Comparison of ENCODE assay signal across 17 cellular contexts in genomic region chr1:100362821-100363466, GRCh38. TPM values are rescaled to one million over a fixed set of nuclear protein-coding genes. Genes with fewer than 3 reads are reported as not detected.
DNase-seq lines count a peak whose midpoint lies in the region; ATAC-seq, FAIRE-seq and TF ChIP-seq lines count a peak whose summit lies in the region.
"Had no signal": no experiment of that assay in that cellular context is flagged by ENCODE, and none has a peak within 500 bp of the region (broad histone marks: within the 10 kb centered on the region; RNA-seq: fewer than 3 reads in every experiment).

No MANE protein-coding gene starts in this region.

- no peak overlapping the region for H3K14ac ChIP-seq in H1 (ENCODE audit: insufficient read length)

- no peaks in the 10 kb centered on the region for H3K27me3 ChIP-seq in H1 (replicated peaks in 1 of 4; ENCODE audit: control insufficient read depth in 3 of 4, extremely low read depth in 1 of 4, insufficient read depth in 3 of 4, low read length in 3 of 4)
- H3K27me3 ChIP-seq in spleen (replicated peaks in 1 of 7), result no peaks in the 10 kb centered on the region
- H3K27me3 ChIP-seq in pancreas, result no peaks in the 10 kb centered on the region
- H3K27me3 ChIP-seq: cardiac muscle cell, gastrocnemius medialis had no signal

- no peak for TF ChIP-seq CTCF in H1 (IDR thresholded peaks at IDR 0.05; ENCODE audit: control extremely low read depth in 1 of 3, insufficient read depth in 1 of 3, low read depth in 1 of 3, low read length in 3 of 3)
- no peak for TF ChIP-seq CTCF in spleen (IDR thresholded peaks at IDR 0.05 in 8 of 11, conservative IDR thresholded peaks at IDR 0.05 in 3 of 11)
- TF ChIP-seq CTCF in pancreas (IDR thresholded peaks at IDR 0.05), result no peak

- no peak for TF ChIP-seq RAD21 in H1 (IDR thresholded peaks at IDR 0.05 in 1 of 2, conservative IDR thresholded peaks at IDR 0.05 in 1 of 2; ENCODE audit: low read depth in 2 of 2, low read length in 2 of 2)

- no peak overlapping the region for H2AK5ac ChIP-seq in H1 (ENCODE audit: low read depth, low read length)

- H3K36me3 ChIP-seq in H1 (ENCODE audit: control insufficient read depth in 2 of 4, insufficient read depth in 4 of 4, low read length in 3 of 4), result no peaks in the 10 kb centered on the region; a peak in 1 of 8 replicates
- peaks cover 0 to 32% (median 0%) of the 10 kb centered on the region in 6 donors for H3K36me3 ChIP-seq in spleen
- no peaks in the 10 kb centered on the region for H3K36me3 ChIP-seq in pancreas
- H3K36me3 ChIP-seq: cardiac muscle cell, gastrocnemius medialis had no signal

- no peaks in the 10 kb centered on the region for H3K27me3 Mint-ChIP-seq in activated naive CD8-positive, alpha-beta T cell
- no peaks in the 10 kb centered on the region for H3K27me3 Mint-ChIP-seq in activated naive CD8-positive, alpha-beta T cell treated with anti-CD3 and anti-CD28 coated beads for 36 hours
- H3K27me3 Mint-ChIP-seq: progenitor cell of endocrine pancreas had no signal

- intact Hi-C loops in spleen (cut with DNase I; ENCODE audit: low total_unique reads), result no loop called here
- intact Hi-C loops in pancreas (cut with DNase I), result no loop called here

- no peak overlapping the region for H4K5ac ChIP-seq in H1 (ENCODE audit: insufficient read length, low read depth, low read length)

- peaks cover 0 to 2% of the 10 kb centered on the region in 2 experiments for H4K20me1 ChIP-seq in H1 (replicated peaks in 1 of 2; ENCODE audit: control insufficient read depth in 1 of 2, insufficient read depth in 2 of 2, low read length in 2 of 2)

- H2BK20ac ChIP-seq in H1 (ENCODE audit: low read length), result no peak overlapping the region

- CTCF ChIA-PET in H1 (lab: Charles Lee; ENCODE audit: partially characterized antibody), result interaction anchor here (1.0 to 1.8 kb wide), 4 partner anchors 10 to 97 kb away, joined by 3 to 6 read pairs (median 4); no protein-coding TSS in a partner anchor

- H4K91ac ChIP-seq in H1 (replicated peaks; ENCODE audit: insufficient read length, low read length), result no peak overlapping the region

- H3K23me2 ChIP-seq in H1 (ENCODE audit: low read depth, low read length), result no peaks in the 10 kb centered on the region

- H3K4me2 ChIP-seq in H1 (ENCODE audit: insufficient read depth in 1 of 2, low read depth in 2 of 2, low read length in 2 of 2), result no peak overlapping the region; a peak in 1 of 4 replicates

- POLR2A ChIA-PET in H1 (lab: Charles Lee; ENCODE audit: partially characterized antibody), result interaction anchor here (0.6 to 2.1 kb wide), 7 partner anchors 8 to 360 kb away, joined by 3 to 33 read pairs (median 4); partner anchors contain the start of genes CDC14A and DBT

- H3K4ac ChIP-seq in H1 (replicated peaks; ENCODE audit: insufficient read length, low read depth, low read length), result no peak overlapping the region

- peak overlapping the region; percentile 43 for H3K27ac Mint-ChIP-seq in activated naive CD8-positive, alpha-beta T cell
- no peak overlapping the region for H3K27ac Mint-ChIP-seq in activated naive CD8-positive, alpha-beta T cell treated with anti-CD3 and anti-CD28 coated beads for 36 hours
- H3K27ac Mint-ChIP-seq: progenitor cell of endocrine pancreas had no signal

- H3K18ac ChIP-seq in H1 (ENCODE audit: extremely low read depth, low read length), result no peak overlapping the region

- H3K4me3 ChIP-seq in H1 (ENCODE audit: extremely low read depth in 1 of 4, insufficient read depth in 2 of 4, low read depth in 3 of 4, low read length in 4 of 4) (no peak overlapping the region), spleen (no peak overlapping the region), pancreas (no peak overlapping the region)
- H3K4me3 ChIP-seq: cardiac muscle cell, gastrocnemius medialis, mucosa of descending colon had no signal

- FAIRE-seq in H1 (lab: Jason Lieb, UNC), result no peak
- FAIRE-seq in pancreas (lab: Jason Lieb, UNC), result no peak

- ATAC-seq in pancreas (no peak), GM19324 (IDR thresholded peaks at IDR 0.05; ENCODE audit: low FRiP score, unreplicated experiment) (no peak)
- ATAC-seq: gastrocnemius medialis, mucosa of descending colon had no signal

- peak overlapping the region; percentile 53; the same call in 1 of the 2 replicates for H2BK5ac ChIP-seq in H1 (ENCODE audit: low read depth, low read length)

- no peak overlapping the region for H2BK15ac ChIP-seq in H1 (ENCODE audit: low read length)

- no peak overlapping the region for H4K8ac ChIP-seq in H1 (ENCODE audit: extremely low read depth, insufficient read depth, low read length)

- TF ChIP-seq EP300 in H1 (IDR thresholded peaks at IDR 0.05; ENCODE audit: borderline replicate concordance in 1 of 2, low read depth in 2 of 2, low read length in 2 of 2), result no peak

- H3K9me3 Mint-ChIP-seq in activated naive CD8-positive, alpha-beta T cell (ENCODE audit: low read depth), result no peaks in the 10 kb centered on the region
- H3K9me3 Mint-ChIP-seq in activated naive CD8-positive, alpha-beta T cell treated with anti-CD3 and anti-CD28 coated beads for 36 hours, result no peaks in the 10 kb centered on the region

- TF ChIP-seq POLR2A in H1 (IDR thresholded peaks at IDR 0.05; ENCODE audit: control extremely low read depth in 1 of 2, low read depth in 2 of 2, low read length in 2 of 2), result peak in 1 of 2 experiments; percentile 62; a peak in 2 of 3 replicates
- no peak for TF ChIP-seq POLR2A in spleen (IDR thresholded peaks at IDR 0.05)

- peaks cover 78% of the 10 kb centered on the region for H3K4me1 Mint-ChIP-seq in activated naive CD8-positive, alpha-beta T cell (ENCODE audit: low read depth)
- H3K4me1 Mint-ChIP-seq in activated naive CD8-positive, alpha-beta T cell treated with anti-CD3 and anti-CD28 coated beads for 36 hours, result peaks cover 56% of the 10 kb centered on the region

- H3K36me3 Mint-ChIP-seq in activated naive CD8-positive, alpha-beta T cell, result peaks cover 15% of the 10 kb centered on the region
- peaks cover 41% of the 10 kb centered on the region for H3K36me3 Mint-ChIP-seq in activated naive CD8-positive, alpha-beta T cell treated with anti-CD3 and anti-CD28 coated beads for 36 hours

- H2AFZ ChIP-seq in H1 (ENCODE audit: low read length), result no peak overlapping the region

- H3K79me1 ChIP-seq in H1 (ENCODE audit: low read depth, low read length), result peaks cover 3% of the 10 kb centered on the region

- H2BK120ac ChIP-seq in H1 (replicated peaks; ENCODE audit: low read depth, low read length), result no peak overlapping the region

- H3K23ac ChIP-seq in H1 (ENCODE audit: insufficient read length), result no peak overlapping the region

- H3K9ac ChIP-seq in H1 (replicated peaks in 1 of 4; ENCODE audit: extremely low read depth in 1 of 4, low read depth in 3 of 4, low read length in 3 of 4), result no peak overlapping the region

- H3K9me3 ChIP-seq in H1 (ENCODE audit: insufficient read depth in 2 of 2, low read depth in 1 of 2, low read length in 1 of 2), result no peaks in the 10 kb centered on the region
- H3K9me3 ChIP-seq in spleen, result no peaks in the 10 kb centered on the region
- H3K9me3 ChIP-seq in pancreas, result no peaks in the 10 kb centered on the region
- H3K9me3 ChIP-seq: gastrocnemius medialis, mucosa of descending colon had no signal

- WGBS in H1 (ENCODE audit: extremely low coverage in 1 of 2, insufficient coverage in 1 of 2, insufficient read length in 1 of 2, insufficient replicate concordance in 2 of 2, low coverage in 1 of 2, low lambda C conversion rate in 2 of 2, missing lambda C conversion rate in 1 of 2), 2 experiments, result 88% methylated on average over 16 of the region's 16 CpGs; no CpG with 5 or more reads in 1 of the 2 experiments
- 89 to 97% (median 96%) methylated on average over 16 of the region's 16 CpGs for WGBS in spleen, 5 donors
- WGBS in pancreas, 2 donors, result 93 to 97% methylated on average over 16 of the region's 16 CpGs

- no peak overlapping the region for H2BK12ac ChIP-seq in H1 (ENCODE audit: low read depth, low read length)

- H3K4me1 ChIP-seq in H1 (replicated peaks in 1 of 4; ENCODE audit: control insufficient read depth in 3 of 4, insufficient read depth in 4 of 4, low read length in 3 of 4) (peaks cover 2 to 6% (median 5%) of the 10 kb centered on the region in 4 experiments; a peak in 5 of 7 replicates), spleen (peaks cover 12 to 64% (median 42%) of the 10 kb centered on the region in 6 donors), pancreas (no peaks in the 10 kb centered on the region)

- no peak overlapping the region for H3K56ac ChIP-seq in H1 (replicated peaks; ENCODE audit: insufficient read length, low read depth, low read length)

- H3K79me2 ChIP-seq in H1 (ENCODE audit: control insufficient read depth in 1 of 2, insufficient read depth in 2 of 2, low read length in 2 of 2), result peaks cover 0 to 64% of the 10 kb centered on the region in 2 experiments; a peak in 2 of 4 replicates

- no peak for DNase-seq in activated naive CD8-positive, alpha-beta T cell treated with anti-CD3 and anti-CD28 coated beads for 36 hours
- peak; percentile 23 for DNase-seq in NCI-H526 treated with DMSO at 0.1 percent for 48 hours (lab: John Stamatoyannopoulos, UW)
- no peak for DNase-seq in H1 (ENCODE audit: low read depth in 1 of 2, low spot score in 2 of 2)
- DNase-seq in GDM1 (lab: John Stamatoyannopoulos, UW), result no peak
- DNase-seq in spleen, result no peak
- DNase-seq in pancreas, result no peak
- DNase-seq: activated CD4-positive, alpha-beta T cell treated with anti-CD3 and anti-CD28 coated beads for 4 hours; EL; gastrocnemius medialis; GOT3; mucosa of descending colon; NCI-H226; stimulated activated CD8-positive, alpha-beta memory T cell treated with anti-CD3 and anti-CD28 coated beads, Interleukin-4, amount 100 ng/mL, for 48 hours had no signal

- H3K27ac ChIP-seq in H1 (ENCODE audit: low read depth, low read length) (no peak overlapping the region), spleen (no peak overlapping the region), pancreas (no peak overlapping the region)
- H3K27ac ChIP-seq: cardiac muscle cell, gastrocnemius medialis had no signal

- H3K4me3 Mint-ChIP-seq in activated naive CD8-positive, alpha-beta T cell, result no peak overlapping the region
- no peak overlapping the region for H3K4me3 Mint-ChIP-seq in activated naive CD8-positive, alpha-beta T cell treated with anti-CD3 and anti-CD28 coated beads for 36 hours

RNA-seq across cellular contexts. Expression of gene CDC14A, which starts 10.6 kb away (rescaled TPM):
- total RNA-seq in activated naive CD8-positive, alpha-beta T cell treated with anti-CD3 and anti-CD28 coated beads for 36 hours, result 10 to 100 TPM in 1 of 2 experiments, 1 to 10 TPM in 1; 9.5 to 11.2 TPM
- total RNA-seq in H1 (2021; fragmentation: NEBNext Ultra II Directional; extraction: Animal tissue kit (Norgen Biotek cat#: 25700)), result 8.9 TPM in 2 replicates
- polyA plus RNA-seq in H1 (2011; rRNA removed) (2.6 and 3.2 TPM in 2 replicates), spleen (1 to 10 TPM; 3.8 to 4.5 (median 4.2) TPM), pancreas (1 to 10 TPM; 1.4 to 2.4 TPM)
- polyA plus RNA-seq in H1 (2011; cell fraction: cytosol; rRNA removed), result 4.6 TPM
- polyA plus RNA-seq in H1 (2011; cell fraction: nucleus; rRNA removed), result 7.2 TPM
- 3.6 to 5.4 TPM (median 4.7 TPM) in 4 replicates for polyA plus RNA-seq in H1 (2012, experiment 1 of 2)
- polyA plus RNA-seq in H1 (2012, experiment 2 of 2), result 0.51 TPM
- 5.2 TPM for polyA plus RNA-seq in H1 (2013, experiment 1 of 2)
- 5.2 TPM for polyA plus RNA-seq in H1 (2013, experiment 2 of 2)
- 14.5 and 17.1 TPM in 2 replicates for polyA minus RNA-seq in H1 (2011; rRNA and poly(A)+ RNA removed)
- polyA minus RNA-seq in H1 (2011; cell fraction: cytosol; rRNA and poly(A)+ RNA removed), result 7.2 TPM
- polyA minus RNA-seq in H1 (2011; cell fraction: nucleus; rRNA and poly(A)+ RNA removed), result 53.1 TPM
- total RNA-seq in spleen (10 to 100 TPM; 17.4 to 58.5 (median 31.3) TPM), pancreas (1 to 10 TPM; 2.4 to 5.2 (median 3.6) TPM)
